Comparison of ENCODE assay signal across 1 cellular context in the genomic region with DNA sequence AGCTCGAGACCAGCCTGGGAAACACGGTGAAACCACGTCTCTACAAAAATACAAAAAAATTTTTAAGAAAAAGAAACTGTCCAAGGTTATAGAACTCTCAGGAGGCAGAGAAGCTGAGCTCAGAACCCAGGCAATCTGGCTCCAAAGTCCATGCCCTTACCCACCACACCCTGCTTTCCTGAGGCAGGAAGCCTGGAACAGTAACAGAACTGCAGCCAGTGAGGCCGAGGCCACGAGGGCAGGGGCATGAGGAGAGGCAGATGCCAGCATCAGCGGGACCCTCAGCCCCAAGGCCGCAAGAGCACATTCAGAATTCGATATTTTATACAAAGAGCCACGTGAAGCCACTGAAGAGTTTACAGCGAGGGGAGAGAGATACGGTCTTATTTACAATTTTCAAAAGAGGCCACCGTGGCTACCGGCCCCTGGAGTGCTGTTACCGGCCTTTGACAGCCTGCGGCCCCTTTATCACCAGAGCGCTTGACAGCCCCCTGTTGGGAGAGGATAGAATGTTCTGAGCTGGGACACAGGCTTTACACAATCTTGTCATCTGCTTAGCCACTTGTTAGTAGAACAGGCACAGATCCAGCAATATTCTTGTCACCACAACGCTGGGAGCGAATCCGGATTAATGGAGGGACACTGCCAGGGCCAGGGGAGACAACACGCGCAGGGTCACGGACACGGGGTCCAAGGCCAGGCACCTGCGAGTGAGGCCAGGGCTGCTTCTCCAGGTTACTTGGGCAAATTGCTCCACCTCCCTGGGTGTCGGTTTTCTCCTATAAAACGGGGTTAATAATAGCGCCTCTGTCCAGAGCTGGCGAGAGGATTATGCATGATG.
TF ChIP-seq lines count a peak whose summit lies in the region.

No MANE protein-coding gene starts in this region.

TF ChIP-seq in endothelial cell of umbilical vein, 7 proteins besides CTCF, POLR2A, EP300 and RAD21:
- TF ChIP-seq EZH2 (IDR thresholded peaks at IDR 0.05; ENCODE audit: borderline replicate concordance, low read depth, low read length, severe bottlenecking): no peak
- TF ChIP-seq FOS (IDR thresholded peaks at IDR 0.05; ENCODE audit: borderline replicate concordance, insufficient read depth, low read length): no peak
- TF ChIP-seq, protein P1, sequence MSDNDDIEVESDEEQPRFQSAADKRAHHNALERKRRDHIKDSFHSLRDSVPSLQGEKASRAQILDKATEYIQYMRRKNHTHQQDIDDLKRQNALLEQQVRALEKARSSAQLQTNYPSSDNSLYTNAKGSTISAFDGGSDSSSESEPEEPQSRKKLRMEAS (IDR thresholded peaks at IDR 0.05; ENCODE audit: insufficient read depth, insufficient read length): no peak
- TF ChIP-seq JUN (IDR thresholded peaks at IDR 0.05; ENCODE audit: borderline replicate concordance, insufficient read depth, insufficient read length, low read depth): no peak
- no peak for TF ChIP-seq POLR2AphosphoS5 (IDR thresholded peaks at IDR 0.05; ENCODE audit: insufficient read depth, low read depth, low read length)
- TF ChIP-seq MYC (IDR thresholded peaks at IDR 0.05; ENCODE audit: low read depth, low read length): no peak
- no peak for TF ChIP-seq GATA2 (IDR thresholded peaks at IDR 0.05; ENCODE audit: insufficient read depth, insufficient read length, low read depth, low read length)
